13 cellular contexts compared by ENCODE assay signal in the genomic region with DNA sequence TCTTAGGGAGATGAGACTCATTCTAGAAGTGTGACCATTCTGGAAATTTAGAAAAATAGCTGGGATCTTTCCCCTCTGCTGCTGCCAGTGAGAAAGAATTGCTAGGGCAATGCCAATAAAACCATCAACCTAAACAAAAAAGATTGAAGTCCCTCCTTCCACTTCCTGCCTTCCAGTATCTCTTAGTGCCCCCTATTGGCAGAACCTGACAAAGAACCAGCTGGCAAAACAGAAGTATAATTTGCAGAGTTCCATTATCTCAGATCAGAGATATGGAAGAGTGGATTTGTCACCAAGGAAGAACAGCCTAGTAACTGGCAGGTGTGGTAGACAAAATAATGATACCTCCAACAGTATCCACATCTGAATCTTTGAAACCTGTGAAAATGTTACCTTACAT. TPM values are rescaled to one million over a fixed set of nuclear protein-coding genes. Genes with fewer than 3 reads are reported as not detected.
DNase-seq lines count a peak whose midpoint lies in the region; ATAC-seq, FAIRE-seq and TF ChIP-seq lines count a peak whose summit lies in the region.
"Had no signal": no experiment of that assay in that cellular context is flagged by ENCODE, and none has a peak within 500 bp of the region (broad histone marks: within the 10 kb centered on the region; RNA-seq: fewer than 3 reads in every experiment).

No MANE protein-coding gene starts in this region.

- no peaks in the 10 kb centered on the region for H3K79me2 ChIP-seq in H1 (ENCODE audit: control insufficient read depth in 1 of 2, insufficient read depth in 2 of 2, low read length in 2 of 2)

- no peak overlapping the region for H4K91ac ChIP-seq in H1 (replicated peaks; ENCODE audit: insufficient read length, low read length)

- peak; percentile 28 for FAIRE-seq in H1 (lab: Jason Lieb, UNC)
- FAIRE-seq: A204.1 had no signal

- no peak overlapping the region for H2BK12ac ChIP-seq in H1 (ENCODE audit: low read depth, low read length)

- POLR2A ChIA-PET in H1 (lab: Charles Lee; ENCODE audit: partially characterized antibody), result no interaction called here

- H3K36me3 ChIP-seq in H1 (ENCODE audit: control insufficient read depth in 2 of 4, insufficient read depth in 4 of 4, low read length in 3 of 4), result no peaks in the 10 kb centered on the region

- H3K27ac Mint-ChIP-seq in neural crest cell (ENCODE audit: unreplicated experiment), result no peak overlapping the region
- H3K27ac Mint-ChIP-seq: stimulated activated memory B cell treated with anti-CD40 and anti-IgM and Interleukin-4, amounts not matched to agents 10 μg/mL and 1 μg/mL and 100 μg/mL, for 72 hours had no signal

- no peak overlapping the region for H3K23ac ChIP-seq in H1 (ENCODE audit: insufficient read length)

- H3K79me1 ChIP-seq in H1 (ENCODE audit: low read depth, low read length), result no peaks in the 10 kb centered on the region

- H3K4me2 ChIP-seq in H1 (ENCODE audit: insufficient read depth in 1 of 2, low read depth in 2 of 2, low read length in 2 of 2), result no peak overlapping the region

- H2BK120ac ChIP-seq in H1 (replicated peaks; ENCODE audit: low read depth, low read length), result no peak overlapping the region

- H3K14ac ChIP-seq in H1 (ENCODE audit: insufficient read length), result no peak overlapping the region

- ATAC-seq in GM21825 (IDR thresholded peaks at IDR 0.05; ENCODE audit: unreplicated experiment) (no peak), omental fat pad (ENCODE audit: low FRiP score) (no peak)
- ATAC-seq: stimulated activated memory B cell treated with anti-CD40 and anti-IgM and Interleukin-4, amounts not matched to agents 10 μg/mL and 1 μg/mL and 100 μg/mL, for 72 hours had no signal

- no peaks in the 10 kb centered on the region for H3K4me1 ChIP-seq in H1 (replicated peaks in 1 of 4; ENCODE audit: control insufficient read depth in 3 of 4, insufficient read depth in 4 of 4, low read length in 3 of 4)

- no peaks in the 10 kb centered on the region for H3K27me3 ChIP-seq in H1 (replicated peaks in 1 of 4; ENCODE audit: control insufficient read depth in 3 of 4, extremely low read depth in 1 of 4, insufficient read depth in 3 of 4, low read length in 3 of 4)

- no peak overlapping the region for H4K8ac ChIP-seq in H1 (ENCODE audit: extremely low read depth, insufficient read depth, low read length)

- H3K4me1 Mint-ChIP-seq in neural crest cell, result no peaks in the 10 kb centered on the region
- H3K4me1 Mint-ChIP-seq: stimulated activated memory B cell treated with anti-CD40 and anti-IgM and Interleukin-4, amounts not matched to agents 10 μg/mL and 1 μg/mL and 100 μg/mL, for 72 hours had no signal

- no peak overlapping the region for H3K4ac ChIP-seq in H1 (replicated peaks; ENCODE audit: insufficient read length, low read depth, low read length)

- TF ChIP-seq EP300 in H1 (IDR thresholded peaks at IDR 0.05; ENCODE audit: borderline replicate concordance in 1 of 2, low read depth in 2 of 2, low read length in 2 of 2), result no peak

- H3K9me3 Mint-ChIP-seq in neural crest cell, result no peaks in the 10 kb centered on the region

- H2BK5ac ChIP-seq in H1 (ENCODE audit: low read depth, low read length), result no peak overlapping the region

- TF ChIP-seq RAD21 in H1 (IDR thresholded peaks at IDR 0.05 in 1 of 2, conservative IDR thresholded peaks at IDR 0.05 in 1 of 2; ENCODE audit: low read depth in 2 of 2, low read length in 2 of 2), result peak; percentile 79 to 84

- H3K27me3 Mint-ChIP-seq in neural crest cell (ENCODE audit: low read depth), result peaks cover 17% of the 10 kb centered on the region
- H3K27me3 Mint-ChIP-seq: stimulated activated memory B cell treated with anti-CD40 and anti-IgM and Interleukin-4, amounts not matched to agents 10 μg/mL and 1 μg/mL and 100 μg/mL, for 72 hours had no signal

- no peaks in the 10 kb centered on the region for H4K20me1 ChIP-seq in H1 (replicated peaks in 1 of 2; ENCODE audit: control insufficient read depth in 1 of 2, insufficient read depth in 2 of 2, low read length in 2 of 2)

- H4K5ac ChIP-seq in H1 (ENCODE audit: insufficient read length, low read depth, low read length), result no peak overlapping the region

- DNase-seq in DMS53 (lab: John Stamatoyannopoulos, UW) (peak; percentile 51), DMS53 treated with DMSO at 0.1 percent for 48 hours (lab: John Stamatoyannopoulos, UW; ENCODE audit: unreplicated experiment) (no peak), M059J (ENCODE audit: low read depth) (peak; percentile 27), H1 (ENCODE audit: low read depth in 1 of 2, low spot score in 2 of 2) (no peak), neural crest cell (ENCODE audit: low read depth, low spot score) (no peak), NCI-H524 treated with DMSO at 0.1 percent for 48 hours (lab: John Stamatoyannopoulos, UW) (no peak), omental fat pad (ENCODE audit: low spot score) (no peak)
- DNase-seq: activated CD4-positive, alpha-beta T cell treated with anti-CD3 and anti-CD28 coated beads, Interleukin-2, amount 50 U/mL, for 48 hours; NCI-H2171; SW 1271 had no signal

- H3K4me3 ChIP-seq in H1 (ENCODE audit: extremely low read depth in 1 of 4, insufficient read depth in 2 of 4, low read depth in 3 of 4, low read length in 4 of 4), result no peak overlapping the region

- peak in 2 of 3 experiments; percentile 58 to 65; a peak in 3 of 4 replicates for TF ChIP-seq CTCF in H1 (IDR thresholded peaks at IDR 0.05; ENCODE audit: control extremely low read depth in 1 of 3, insufficient read depth in 1 of 3, low read depth in 1 of 3, low read length in 3 of 3)
- peak; percentile 46 for TF ChIP-seq CTCF in neural crest cell (conservative IDR thresholded peaks at IDR 0.05)
- TF ChIP-seq CTCF in omental fat pad (IDR thresholded peaks at IDR 0.05), result no peak

- no peaks in the 10 kb centered on the region; the same call in 1 of the 2 replicates for H3K23me2 ChIP-seq in H1 (ENCODE audit: low read depth, low read length)

- no peak overlapping the region for H3K27ac ChIP-seq in H1 (ENCODE audit: low read depth, low read length)

- CTCF ChIA-PET in H1 (lab: Charles Lee; ENCODE audit: partially characterized antibody), result interaction anchor here (0.5 to 4.0 kb wide), 27 partner anchors 13 to 620 kb away, joined by 3 to 28 read pairs (median 3); a partner anchor contains a TSS

- no peak overlapping the region for H3K56ac ChIP-seq in H1 (replicated peaks; ENCODE audit: insufficient read length, low read depth, low read length)

- H3K4me3 Mint-ChIP-seq in neural crest cell, result no peak overlapping the region
- H3K4me3 Mint-ChIP-seq: stimulated activated memory B cell treated with anti-CD40 and anti-IgM and Interleukin-4, amounts not matched to agents 10 μg/mL and 1 μg/mL and 100 μg/mL, for 72 hours had no signal

- H3K9ac ChIP-seq in H1 (replicated peaks in 1 of 4; ENCODE audit: extremely low read depth in 1 of 4, low read depth in 3 of 4, low read length in 3 of 4), result no peak overlapping the region

- H3K9me3 ChIP-seq in H1 (ENCODE audit: insufficient read depth in 2 of 2, low read depth in 1 of 2, low read length in 1 of 2), result no peaks in the 10 kb centered on the region

- H2BK20ac ChIP-seq in H1 (ENCODE audit: low read length), result no peak overlapping the region

- no peak overlapping the region for H2AK5ac ChIP-seq in H1 (ENCODE audit: low read depth, low read length)

- H2AFZ ChIP-seq in H1 (ENCODE audit: low read length), result no peak overlapping the region

- no peak overlapping the region for H2BK15ac ChIP-seq in H1 (ENCODE audit: low read length)

- H3K36me3 Mint-ChIP-seq in neural crest cell (ENCODE audit: low read depth), result no peaks in the 10 kb centered on the region
- H3K36me3 Mint-ChIP-seq: stimulated activated memory B cell treated with anti-CD40 and anti-IgM and Interleukin-4, amounts not matched to agents 10 μg/mL and 1 μg/mL and 100 μg/mL, for 72 hours had no signal

- TF ChIP-seq POLR2A in H1 (IDR thresholded peaks at IDR 0.05; ENCODE audit: control extremely low read depth in 1 of 2, low read depth in 2 of 2, low read length in 2 of 2), result no peak

- no peak overlapping the region for H3K18ac ChIP-seq in H1 (ENCODE audit: extremely low read depth, low read length)

TF ChIP-seq in H1, 55 proteins besides CTCF, POLR2A, EP300 and RAD21:
- TF ChIP-seq, protein P1, sequence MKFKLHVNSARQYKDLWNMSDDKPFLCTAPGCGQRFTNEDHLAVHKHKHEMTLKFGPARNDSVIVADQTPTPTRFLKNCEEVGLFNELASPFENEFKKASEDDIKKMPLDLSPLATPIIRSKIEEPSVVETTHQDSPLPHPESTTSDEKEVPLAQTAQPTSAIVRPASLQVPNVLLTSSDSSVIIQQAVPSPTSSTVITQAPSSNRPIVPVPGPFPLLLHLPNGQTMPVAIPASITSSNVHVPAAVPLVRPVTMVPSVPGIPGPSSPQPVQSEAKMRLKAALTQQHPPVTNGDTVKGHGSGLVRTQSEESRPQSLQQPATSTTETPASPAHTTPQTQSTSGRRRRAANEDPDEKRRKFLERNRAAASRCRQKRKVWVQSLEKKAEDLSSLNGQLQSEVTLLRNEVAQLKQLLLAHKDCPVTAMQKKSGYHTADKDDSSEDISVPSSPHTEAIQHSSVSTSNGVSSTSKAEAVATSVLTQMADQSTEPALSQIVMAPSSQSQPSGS (IDR thresholded peaks at IDR 0.05; ENCODE audit: low read length), result no peak
- TF ChIP-seq TAF1 (IDR thresholded peaks at IDR 0.05; ENCODE audit: low read depth, low read length) (no peak), CEBPB (IDR thresholded peaks at IDR 0.05; ENCODE audit: low read depth, low read length) (no peak), TEAD4 (IDR thresholded peaks at IDR 0.05; ENCODE audit: low read depth, low read length) (no peak)

RNA-seq across cellular contexts. Expression of a gene that starts 13.8 kb away (rescaled TPM):
- 1.3 and 2.4 TPM in 2 replicates for total RNA-seq in M059J (2014; rRNA removed; shearing (Covaris generic))
- total RNA-seq in H1 (2021; fragmentation: NEBNext Ultra II Directional; extraction: Animal tissue kit (Norgen Biotek cat#: 25700)), result 0.07 and 0.10 TPM in 2 replicates
- polyA plus RNA-seq in H1 (2011; rRNA removed), result under 0.01 and 0.03 TPM in 2 replicates
- 0.04 TPM for polyA plus RNA-seq in H1 (2011; cell fraction: cytosol; rRNA removed)
- polyA plus RNA-seq in H1 (2011; cell fraction: nucleus; rRNA removed), result 0.04 TPM
- 0.03 to 0.07 TPM (median 0.04 TPM) in 4 replicates for polyA plus RNA-seq in H1 (2012, experiment 1 of 2)
- not detected for polyA plus RNA-seq in H1 (2012, experiment 2 of 2)
- polyA plus RNA-seq in H1 (2013, experiment 1 of 2), result 0.08 TPM
- 0.06 TPM for polyA plus RNA-seq in H1 (2013, experiment 2 of 2)
- polyA minus RNA-seq in H1 (2011; rRNA and poly(A)+ RNA removed), result 0.06 TPM in 1 of 2 replicates, not detected in the other
- polyA minus RNA-seq in H1 (2011; cell fraction: cytosol; rRNA and poly(A)+ RNA removed), result not detected
- polyA minus RNA-seq in H1 (2011; cell fraction: nucleus; rRNA and poly(A)+ RNA removed), result 0.10 TPM
- 0.07 and 0.09 TPM in 2 replicates for total RNA-seq in neural crest cell
- total RNA-seq in omental fat pad, result 10 to 100 TPM in 1 of 4 donors, 1 to 10 TPM in 3; 2.5 to 12.1 (median 6.4) TPM

Comparison
In these comparisons a context has a peak if more than half of its experiments do, and no peak if none do; other contexts are left out.
1. DNase-seq: peak in DMS53 (single experiment) and M059J (single experiment); none in DMS53 treated with DMSO at 0.1 percent for 48 hours (single experiment), H1 (0 of 2), neural crest cell (single experiment), NCI-H524 treated with DMSO at 0.1 percent for 48 hours (single experiment) and omental fat pad (single experiment).
2. CTCF ChIP-seq: peak in H1 (2 of 3) and neural crest cell (single experiment); none in omental fat pad (0 of 3).